Comparison of ENCODE assay signal across 4 cellular contexts in the genomic region with DNA sequence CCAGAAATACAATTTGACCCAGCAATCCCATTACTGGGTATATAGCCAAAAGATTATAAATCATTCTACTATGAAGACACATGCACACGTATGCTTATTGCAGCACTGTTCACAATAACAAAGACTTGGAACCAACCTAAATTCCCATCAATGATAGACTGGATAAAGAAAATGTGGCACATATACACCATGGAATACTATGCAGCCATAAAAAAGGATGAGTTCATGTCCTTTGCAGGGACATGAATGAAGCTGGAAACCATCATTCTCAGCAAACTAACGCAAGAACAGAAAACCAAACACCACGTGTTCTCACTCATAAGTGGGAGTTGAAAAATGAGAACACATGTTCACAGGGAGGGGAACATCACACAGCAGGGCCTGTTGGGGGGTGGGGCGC. TPM values are rescaled to one million over a fixed set of nuclear protein-coding genes. Genes with fewer than 3 reads are reported as not detected.
"Had no signal": no experiment of that assay in that cellular context is flagged by ENCODE, and none has a peak within 500 bp of the region (broad histone marks: within the 10 kb centered on the region; RNA-seq: fewer than 3 reads in every experiment).

No MANE protein-coding gene starts in this region.

RNA-seq across cellular contexts. Expression of a gene that starts 47.9 kb away (rescaled TPM):
- total RNA-seq: LHCN-M2, M059J, MCF 10A, NCI-H460 had no signal
